Comparison of ENCODE assay signal across 12 cellular contexts in genomic region chr4:189912170-189912569, GRCh38. TPM values are rescaled to one million over a fixed set of nuclear protein-coding genes. Genes with fewer than 3 reads are reported as not detected.
DNase-seq lines count a peak whose midpoint lies in the region; ATAC-seq, FAIRE-seq and TF ChIP-seq lines count a peak whose summit lies in the region.
"Had no signal": no experiment of that assay in that cellular context is flagged by ENCODE, and none has a peak within 500 bp of the region (broad histone marks: within the 10 kb centered on the region; RNA-seq: fewer than 3 reads in every experiment).

No MANE protein-coding gene starts in this region.

- no peak for DNase-seq in D721Med (ENCODE audit: insufficient read length, low spot score)
- DNase-seq in HT-29 (ENCODE audit: low spot score), result peak; percentile 4
- DNase-seq in mammary epithelial cell, result peak; percentile 1
- DNase-seq in lower lobe of right lung, result no peak
- DNase-seq in NCI-H510A (lab: John Stamatoyannopoulos, UW), result no peak
- DNase-seq: activated CD4-positive, CD25-positive, alpha-beta regulatory T cell treated with anti-CD3 and anti-CD28 coated beads, Interleukin-2, amount 50 U/mL, for 72 hours; activated naive CD4-positive, alpha-beta T cell treated with Interleukin-2 at 50 U/mL for 16 hours; DMS79 treated with DMSO at 0.1 percent for 48 hours; posterior cingulate gyrus had no signal

- H3K9ac ChIP-seq in mammary epithelial cell (ENCODE audit: insufficient read depth, low read length), result no peak overlapping the region

- BruUV-seq in mammary epithelial cell (replicated peaks; lab: Mats Ljungman, UMichigan), result no TSS peak

- CTCF ChIA-PET in mammary epithelial cell (lab: Charles Lee; ENCODE audit: low non-redundant PET), result interaction anchor here (0.5 kb wide), 1 partner anchor 20 kb away, joined by 6 read pairs; no protein-coding TSS in a partner anchor

- no peak overlapping the region for H2AFZ ChIP-seq in mammary epithelial cell (ENCODE audit: low read depth, low read length)

- H3K27me3 ChIP-seq in mammary epithelial cell (ENCODE audit: insufficient read depth, low read length) (no peaks in the 10 kb centered on the region), lower lobe of right lung (ENCODE audit: low read depth) (no peaks in the 10 kb centered on the region)

- dilution Hi-C loops in mammary epithelial cell (cut with HindIII; ENCODE audit: low sequenced_read_pairs), result no loop called here

- H3K36me3 ChIP-seq in mammary epithelial cell (ENCODE audit: insufficient read depth, low read length) (no peaks in the 10 kb centered on the region), lower lobe of right lung (no peaks in the 10 kb centered on the region)

- intact Hi-C loops in mammary epithelial cell (cut with micrococcal nuclease), result no loop called here
- intact Hi-C loops in lower lobe of right lung (cut with DNase I), result no loop called here

- H3K27ac ChIP-seq in mammary epithelial cell (ENCODE audit: insufficient read depth, low read depth, low read length) (no peak overlapping the region), lower lobe of right lung (no peak overlapping the region)

- H3K9me3 ChIP-seq in mammary epithelial cell (replicated peaks; ENCODE audit: insufficient read depth, low read length) (no peaks in the 10 kb centered on the region), lower lobe of right lung (no peaks in the 10 kb centered on the region)

- TF ChIP-seq CTCF in D721Med (IDR thresholded peaks at IDR 0.05; ENCODE audit: insufficient read depth, missing control alignments) (peak; percentile 16), mammary epithelial cell (conservative IDR thresholded peaks at IDR 0.05 in 1 of 2, IDR thresholded peaks at IDR 0.05 in 1 of 2; ENCODE audit: extremely low read depth in 1 of 2, insufficient read depth in 1 of 2, low read depth in 1 of 2, low read length in 2 of 2) (peak; percentile 41 to 52), lower lobe of right lung (IDR thresholded peaks at IDR 0.05) (peak; percentile 41)

- no peak overlapping the region for H3K4me2 ChIP-seq in mammary epithelial cell (ENCODE audit: insufficient read depth, low read depth, low read length)

- H3K79me2 ChIP-seq in mammary epithelial cell (ENCODE audit: insufficient read depth, low read length), result no peaks in the 10 kb centered on the region

- no peaks in the 10 kb centered on the region for H4K20me1 ChIP-seq in mammary epithelial cell (ENCODE audit: insufficient read depth, low read length)

- no peak overlapping the region for H3K4me3 ChIP-seq in mammary epithelial cell (replicated peaks in 1 of 3; ENCODE audit: insufficient read depth in 1 of 3, low read depth in 2 of 3, low read length in 3 of 3)
- H3K4me3 ChIP-seq in lower lobe of right lung, result no peak overlapping the region

- 38% methylated on average over 5 of the region's 6 CpGs for WGBS in mammary epithelial cell (ENCODE audit: low coverage, missing lambda C conversion rate)

- H3K4me1 ChIP-seq in mammary epithelial cell (ENCODE audit: insufficient read depth, low read length), result no peaks in the 10 kb centered on the region
- H3K4me1 ChIP-seq in lower lobe of right lung, result no peaks in the 10 kb centered on the region

- FAIRE-seq in D721Med (lab: Jason Lieb, UNC), result no peak

- ATAC-seq in lower lobe of right lung (no peak), GM21825 (IDR thresholded peaks at IDR 0.05; ENCODE audit: unreplicated experiment) (no peak), HG02981 (IDR thresholded peaks at IDR 0.05; ENCODE audit: unreplicated experiment) (no peak), HG02938 (IDR thresholded peaks at IDR 0.05; ENCODE audit: unreplicated experiment) (no peak)

- in situ Hi-C loops in mammary epithelial cell (cut with MboI; ENCODE audit: low sequenced_read_pairs in 2 of 2), result no loop called here

RNA-seq across cellular contexts. Expression of gene FRG1, which starts 28.5 kb away (rescaled TPM):
- total RNA-seq in HT-29 (2014; rRNA removed; shearing (Covaris generic)), result 8.3 and 10.9 TPM in 2 replicates
- total RNA-seq in mammary epithelial cell, result 10 to 100 TPM; 17.0 to 49.1 TPM
- 18.5 TPM for polyA plus RNA-seq in mammary epithelial cell
- polyA minus RNA-seq in mammary epithelial cell, result 9.1 TPM
- 39.7 TPM for total RNA-seq in lower lobe of right lung

Comparison
In these comparisons a context has a peak if more than half of its experiments do, and no peak if none do; other contexts are left out.
1. DNase-seq: peak in HT-29 (single experiment) and mammary epithelial cell (single experiment); none in D721Med (single experiment), lower lobe of right lung (single experiment) and NCI-H510A (single experiment).
2. Peak in every context shown above with its lines, with median percentiles within 50 percentile points of each other: CTCF ChIP-seq.